Comparison of ENCODE assay signal across 11 cellular contexts in genomic region chr9:17437813-17438212, GRCh38.
"Had no signal": no experiment of that assay in that cellular context is flagged by ENCODE, and none has a peak within 500 bp of the region (broad histone marks: within the 10 kb centered on the region; RNA-seq: fewer than 3 reads in every experiment).

No MANE protein-coding gene starts in this region.

- ATAC-seq: GM23338, HCT116 had no signal

- H3K4me3 Mint-ChIP-seq: GM23338, H9, HFFc6 had no signal

- H3K9me3 ChIP-seq: HAP-1 had no signal

- H3K4me1 ChIP-seq: HAP-1 had no signal

- FAIRE-seq: H1, H54 had no signal

- H2AFZ ChIP-seq: GM23248, GM23338 had no signal

- H3K9ac ChIP-seq: GM23248 had no signal

- H3K4me2 ChIP-seq: GM23338 had no signal

- H3K27ac ChIP-seq: GM23248 had no signal

- H3K27ac Mint-ChIP-seq: GM23338, H9, HFFc6 had no signal

- H3K4me1 Mint-ChIP-seq: GM23338, H9 had no signal

- H3K36me3 ChIP-seq: HAP-1 had no signal

- DNase-seq: GM23248, GOT3, H7, H9, HCEC 1CT, HFFc6 had no signal

- H3K9me3 Mint-ChIP-seq: GM23338, HFFc6 had no signal

- H3K4me3 ChIP-seq: GM23248, GM23338, HAP-1 had no signal
